8 cellular contexts compared by ENCODE assay signal in the genomic region with DNA sequence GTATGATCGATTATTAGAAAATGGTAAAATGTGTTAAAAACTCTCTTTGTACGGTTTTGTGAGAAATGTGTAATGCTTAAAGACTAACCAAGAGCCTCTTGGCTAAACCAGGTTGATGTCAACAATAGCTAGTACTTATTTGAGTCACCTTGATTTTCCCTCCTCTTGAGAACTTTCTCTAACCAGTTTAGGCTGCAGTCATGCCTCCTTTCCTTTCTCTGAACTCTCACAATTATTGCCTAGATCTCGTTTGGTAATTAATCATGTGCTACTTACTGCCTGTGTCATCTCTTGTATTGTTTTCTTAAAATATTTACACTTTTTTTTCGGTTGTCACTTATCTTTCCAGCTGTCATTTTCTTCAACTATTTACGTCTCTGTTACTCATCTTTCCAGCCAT. TPM values are rescaled to one million over a fixed set of nuclear protein-coding genes. Genes with fewer than 3 reads are reported as not detected.
DNase-seq lines count a peak whose midpoint lies in the region; ATAC-seq, FAIRE-seq and TF ChIP-seq lines count a peak whose summit lies in the region.

No MANE protein-coding gene starts in this region.

- H3K4me3 ChIP-seq in Karpas-422 (ENCODE audit: low read length), result peak overlapping the region; percentile 98
- H3K4me3 ChIP-seq in endothelial cell of umbilical vein (replicated peaks in 1 of 3; ENCODE audit: insufficient read depth in 1 of 3, low read depth in 1 of 3, low read length in 3 of 3), result peak overlapping the region in 2 of 3 experiments; percentile 36 to 83

- intact Hi-C loops in CD4-positive, alpha-beta T cell (cut with DNase I, micrococcal nuclease), result loop anchor here (5.0 to 10.0 kb wide), 6 partner anchors 51 to 799 kb away; partner anchors contain the start of genes ACVR2A (in 1 of the 2) and KIF5C (in 1 of the 2)
- intact Hi-C loops in endothelial cell of umbilical vein (cut with micrococcal nuclease), result loop anchor here (5.0 to 10.0 kb wide), 5 partner anchors 341 to 921 kb away; partner anchors contain the start of gene ACVR2A

- H3K9ac ChIP-seq in Karpas-422 (ENCODE audit: low read length), result peak overlapping the region; percentile 93
- H3K9ac ChIP-seq in endothelial cell of umbilical vein (replicated peaks; ENCODE audit: extremely low read depth, insufficient read depth, low read length), result no peak overlapping the region

- H3K4me3 Mint-ChIP-seq in CD4-positive, alpha-beta T cell, result peak overlapping the region; percentile 98
- H3K4me3 Mint-ChIP-seq in stimulated activated naive CD8-positive, alpha-beta T cell treated with anti-CD3 and anti-CD28 coated beads, Interleukin-15, Interleukin-2, amounts not matched to agents 100 ng/mL and 50 ng/mL, for 24 hours, result peak overlapping the region; percentile 96

- peaks cover 24% of the 10 kb centered on the region for H3K4me1 Mint-ChIP-seq in CD4-positive, alpha-beta T cell (ENCODE audit: low read depth)
- peaks cover 33% of the 10 kb centered on the region for H3K4me1 Mint-ChIP-seq in stimulated activated naive CD8-positive, alpha-beta T cell treated with anti-CD3 and anti-CD28 coated beads, Interleukin-15, Interleukin-2, amounts not matched to agents 100 ng/mL and 50 ng/mL, for 24 hours (ENCODE audit: low read depth)

- BruUV-seq in endothelial cell of umbilical vein (replicated peaks; lab: Mats Ljungman, UMichigan), result no TSS peak

- H3K9me1 ChIP-seq in endothelial cell of umbilical vein (replicated peaks; ENCODE audit: control insufficient read depth, extremely low read depth, insufficient read depth, low read length), result no peaks in the 10 kb centered on the region

- no peaks in the 10 kb centered on the region for H3K9me3 Mint-ChIP-seq in CD4-positive, alpha-beta T cell
- no peaks in the 10 kb centered on the region for H3K9me3 Mint-ChIP-seq in stimulated activated naive CD8-positive, alpha-beta T cell treated with anti-CD3 and anti-CD28 coated beads, Interleukin-15, Interleukin-2, amounts not matched to agents 100 ng/mL and 50 ng/mL, for 24 hours

- TF ChIP-seq CTCF in CD4-positive, alpha-beta T cell (IDR thresholded peaks at IDR 0.05), result no peak
- TF ChIP-seq CTCF in endothelial cell of umbilical vein (IDR thresholded peaks at IDR 0.05; ENCODE audit: extremely low read depth in 1 of 2, insufficient read depth in 1 of 2, low read depth in 1 of 2, low read length in 2 of 2), result no peak

- no peaks in the 10 kb centered on the region for H3K9me2 ChIP-seq in Karpas-422 (replicated peaks; ENCODE audit: insufficient read depth, low read length)

- H3K9me3 ChIP-seq in CD4-positive, alpha-beta T cell (ENCODE audit: control insufficient read depth, low read length), result no peaks in the 10 kb centered on the region
- H3K9me3 ChIP-seq in Karpas-422 (ENCODE audit: low read length) (no peaks in the 10 kb centered on the region), endothelial cell of umbilical vein (replicated peaks; ENCODE audit: control insufficient read depth, insufficient read depth, low read length) (no peaks in the 10 kb centered on the region)

- peak overlapping the region; percentile 93 for H3K27ac Mint-ChIP-seq in CD4-positive, alpha-beta T cell
- H3K27ac Mint-ChIP-seq in stimulated activated naive CD8-positive, alpha-beta T cell treated with anti-CD3 and anti-CD28 coated beads, Interleukin-15, Interleukin-2, amounts not matched to agents 100 ng/mL and 50 ng/mL, for 24 hours, result peak overlapping the region; percentile 94

- peak overlapping the region; percentile 91 for H2AFZ ChIP-seq in Karpas-422 (ENCODE audit: low read length)
- peak overlapping the region; percentile 81 for H2AFZ ChIP-seq in endothelial cell of umbilical vein (ENCODE audit: low read depth, low read length)

- peaks cover 19% of the 10 kb centered on the region for H3K36me3 Mint-ChIP-seq in CD4-positive, alpha-beta T cell (ENCODE audit: low read depth)
- H3K36me3 Mint-ChIP-seq in stimulated activated naive CD8-positive, alpha-beta T cell treated with anti-CD3 and anti-CD28 coated beads, Interleukin-15, Interleukin-2, amounts not matched to agents 100 ng/mL and 50 ng/mL, for 24 hours (ENCODE audit: low read depth), result peaks cover 4% of the 10 kb centered on the region

- CTCF ChIA-PET in CD4-positive, alpha-beta T cell (lab: Charles Lee), result interaction anchor here (1.3 to 3.8 kb wide), 3 partner anchors 31 to 654 kb away, joined by 5 to 20 read pairs (median 6); no protein-coding TSS in a partner anchor
- CTCF ChIA-PET in endothelial cell of umbilical vein (lab: Charles Lee), result interaction anchor here (0.8 to 1.7 kb wide), 4 partner anchors 12 to 347 kb away, joined by 3 to 5 read pairs (median 4); no protein-coding TSS in a partner anchor

- H3K27me3 ChIP-seq in CD4-positive, alpha-beta T cell (ENCODE audit: control insufficient read depth, insufficient read depth, low read length), result no peaks in the 10 kb centered on the region
- no peaks in the 10 kb centered on the region for H3K27me3 ChIP-seq in Karpas-422 (ENCODE audit: low read length)
- no peaks in the 10 kb centered on the region for H3K27me3 ChIP-seq in endothelial cell of umbilical vein (ENCODE audit: control insufficient read depth in 2 of 2, insufficient read depth in 2 of 2, low read length in 2 of 2)

- POLR2A ChIA-PET in CD4-positive, alpha-beta T cell (lab: Charles Lee), result interaction anchor here (0.7 to 5.4 kb wide), 16 partner anchors 8 to 800 kb away, joined by 3 to 106 read pairs (median 4); partner anchors contain the start of genes MBD5 and ORC4
- POLR2A ChIA-PET in endothelial cell of umbilical vein (lab: Charles Lee), result interaction anchor here (0.7 kb wide), 1 partner anchor 50 kb away, joined by 6 read pairs; no protein-coding TSS in a partner anchor

- TF ChIP-seq POLR2A in endothelial cell of umbilical vein (IDR thresholded peaks at IDR 0.05; ENCODE audit: low read depth, low read length), result no peak

- H3K4me1 ChIP-seq in Karpas-422 (ENCODE audit: low read length) (peaks cover 19% of the 10 kb centered on the region), endothelial cell of umbilical vein (ENCODE audit: control insufficient read depth, extremely low read depth, insufficient read depth, low read length) (peaks cover 25% of the 10 kb centered on the region)

- no peak for FAIRE-seq in endothelial cell of umbilical vein (lab: Jason Lieb, UNC)

- no peak overlapping the region for H3K27ac ChIP-seq in CD4-positive, alpha-beta T cell (ENCODE audit: low read depth, low read length)
- no peak overlapping the region for H3K27ac ChIP-seq in Karpas-422 (ENCODE audit: low read length)
- H3K27ac ChIP-seq in endothelial cell of umbilical vein (ENCODE audit: insufficient read depth, low read depth, low read length), result peak overlapping the region; percentile 64

- H3K4me2 ChIP-seq in Karpas-422 (ENCODE audit: low read depth, low read length, poor library complexity, severe bottlenecking) (peak overlapping the region; percentile 79), endothelial cell of umbilical vein (ENCODE audit: insufficient read depth, low read length) (peak overlapping the region; percentile 56)

- H3K36me3 ChIP-seq in Karpas-422 (ENCODE audit: insufficient read depth, low read length), result no peaks in the 10 kb centered on the region
- no peaks in the 10 kb centered on the region for H3K36me3 ChIP-seq in endothelial cell of umbilical vein (ENCODE audit: control insufficient read depth in 2 of 2, extremely low read depth in 1 of 2, insufficient read depth in 2 of 2, low read length in 2 of 2)

- no peak for ATAC-seq in CD4-positive, alpha-beta T cell (ENCODE audit: poor library complexity)
- peak; percentile 28 for ATAC-seq in GM19395 (IDR thresholded peaks at IDR 0.05; ENCODE audit: unreplicated experiment)

- H4K20me1 ChIP-seq in Karpas-422 (ENCODE audit: insufficient read depth, low read depth, low read length), result peaks cover 13% of the 10 kb centered on the region; the same call in 1 of the 2 replicates
- peaks cover 8% of the 10 kb centered on the region for H4K20me1 ChIP-seq in endothelial cell of umbilical vein (replicated peaks; ENCODE audit: control insufficient read depth, extremely low read depth, insufficient read depth, low read length)

- dilution Hi-C loops in endothelial cell of umbilical vein (cut with MboI; ENCODE audit: extremely low pct_ligation_motif_present, low sequenced_read_pairs), result no loop called here

- peaks cover 4% of the 10 kb centered on the region for H3K27me3 Mint-ChIP-seq in CD4-positive, alpha-beta T cell
- H3K27me3 Mint-ChIP-seq in stimulated activated naive CD8-positive, alpha-beta T cell treated with anti-CD3 and anti-CD28 coated beads, Interleukin-15, Interleukin-2, amounts not matched to agents 100 ng/mL and 50 ng/mL, for 24 hours, result peaks cover 5% of the 10 kb centered on the region

- H3K79me2 ChIP-seq in Karpas-422 (ENCODE audit: low read length) (peaks cover 32% of the 10 kb centered on the region), endothelial cell of umbilical vein (ENCODE audit: control insufficient read depth, insufficient read depth, low read length) (peaks cover 30% of the 10 kb centered on the region)

- no peak for DNase-seq in CD4-positive, alpha-beta T cell
- DNase-seq in Karpas-422 (no peak), endothelial cell of umbilical vein (ENCODE audit: low read depth, low spot score) (peak; percentile 32), middle frontal gyrus (ENCODE audit: extremely low spot score, low spot score) (no peak), occipital lobe (lab: John Stamatoyannopoulos, UW) (no peak), 8988T (no peak)

TF ChIP-seq in endothelial cell of umbilical vein, 7 proteins besides CTCF, POLR2A, EP300 and RAD21:
- TF ChIP-seq MYC (IDR thresholded peaks at IDR 0.05; ENCODE audit: low read depth, low read length), result no peak
- no peak for TF ChIP-seq MAX (IDR thresholded peaks at IDR 0.05; ENCODE audit: insufficient read depth, insufficient read length)
- no peak for TF ChIP-seq GATA2 (IDR thresholded peaks at IDR 0.05; ENCODE audit: insufficient read depth, insufficient read length, low read depth, low read length)
- no peak for TF ChIP-seq POLR2AphosphoS5 (IDR thresholded peaks at IDR 0.05; ENCODE audit: insufficient read depth, low read depth, low read length)
TF ChIP-seq in endothelial cell of umbilical vein: peak in this region for 0.

RNA-seq across cellular contexts. Expression of gene EPC2, which starts 1.1 kb away (rescaled TPM):
- 10 to 100 TPM; 79.6 to 85.5 TPM for total RNA-seq in CD4-positive, alpha-beta T cell
- 22.8 and 30.3 TPM in 2 replicates for total RNA-seq in Karpas-422 (2014; rRNA removed; shearing (Covaris generic); ENCODE audit: low replicate concordance)
- total RNA-seq in endothelial cell of umbilical vein (24.3 and 25.2 TPM in 2 replicates), occipital lobe (103 TPM)
- 14.6 and 15.1 TPM in 2 replicates for polyA plus RNA-seq in endothelial cell of umbilical vein
- polyA plus RNA-seq in endothelial cell of umbilical vein (2011; cell fraction: cytosol; rRNA removed), result 13.9 and 14.7 TPM in 2 replicates
- 21.4 and 26.4 TPM in 2 replicates for polyA plus RNA-seq in endothelial cell of umbilical vein (2011; cell fraction: nucleus; rRNA removed)
- polyA plus RNA-seq in endothelial cell of umbilical vein (2012), result 14.7 and 16.5 TPM in 2 replicates
- 29.2 and 32.3 TPM in 2 replicates for polyA minus RNA-seq in endothelial cell of umbilical vein
- polyA minus RNA-seq in endothelial cell of umbilical vein (2011; cell fraction: cytosol; rRNA and poly(A)+ RNA removed), result 12.4 TPM
- 91.9 and 129 TPM in 2 replicates for polyA minus RNA-seq in endothelial cell of umbilical vein (2011; cell fraction: nucleus; rRNA and poly(A)+ RNA removed)
